ENCODE assay signal across 24 cellular contexts in the genomic region with DNA sequence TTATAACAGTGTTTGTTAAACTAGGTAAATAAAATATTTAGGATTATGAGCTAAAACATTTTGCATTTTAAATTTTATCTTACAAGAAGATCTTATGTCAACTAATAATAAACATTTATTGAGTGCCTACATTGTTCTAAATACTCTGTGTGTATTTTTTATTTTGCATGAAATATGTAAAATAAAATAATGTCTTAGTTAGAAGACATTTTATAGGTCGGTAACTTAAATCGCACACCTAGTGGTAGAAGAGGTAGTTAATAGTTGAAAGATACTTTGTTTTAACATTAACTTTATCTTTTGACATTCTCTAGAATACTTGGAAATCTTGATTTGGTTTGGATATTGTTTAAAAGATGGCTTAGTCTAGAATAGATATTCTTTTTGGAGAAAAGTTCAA.
"Had no signal": no experiment of that assay in that cellular context is flagged by ENCODE, and none has a peak within 500 bp of the region (broad histone marks: within the 10 kb centered on the region; RNA-seq: fewer than 3 reads in every experiment).

No MANE protein-coding gene starts in this region.

- H3K9me3 ChIP-seq: lower lobe of right lung, right lobe of liver, vagina had no signal

- H3K4me3 ChIP-seq: lower lobe of right lung, right lobe of liver, vagina had no signal

- H3K27ac ChIP-seq: brain microvascular endothelial cell, lower lobe of right lung, right lobe of liver, vagina had no signal

- FAIRE-seq: astrocyte, endothelial cell of umbilical vein had no signal

- H3K36me3 ChIP-seq: brain microvascular endothelial cell, lower lobe of right lung, right lobe of liver, vagina had no signal

- ATAC-seq: effector memory CD8-positive, alpha-beta T cell; left lobe of liver; lower lobe of right lung; right lobe of liver; stimulated activated naive CD8-positive, alpha-beta T cell treated with anti-CD3 and anti-CD28 coated beads, Interleukin-15, Interleukin-2, amounts not matched to agents 100 U/mL and 50 U/mL, for 24 hours had no signal

- H3K27me3 ChIP-seq: brain microvascular endothelial cell, right lobe of liver, vagina had no signal

- DNase-seq: activated CD4-positive, alpha-beta T cell treated with anti-CD3 and anti-CD28 coated beads for 4 hours; activated CD4-positive, alpha-beta T cell treated with anti-CD3 and anti-CD28 coated beads, Interleukin-2, amount 50 U/mL, for 48 hours; activated CD8-positive, alpha-beta memory T cell treated with anti-CD3 and anti-CD28 coated beads for 24 hours; activated gamma-delta T cell; activated naive CD4-positive, alpha-beta T cell treated with anti-CD3 and anti-CD28 coated beads, Interleukin-2, amount 10 ng/mL, durations not matched to agents 7 days and 5 days; activated naive CD8-positive, alpha-beta T cell treated with anti-CD3 and anti-CD28 coated beads, Interleukin-2, amount 10 ng/mL, durations not matched to agents 7 days and 5 days; activated T-cell treated with anti-CD3 and anti-CD28 coated beads, Interleukin-2, amount 50 U/mL, for 24 hours; brain microvascular endothelial cell; cortex of kidney; effector memory CD8-positive, alpha-beta T cell; head of caudate nucleus; hippocampal formation; immature natural killer cell; kidney glomerular epithelial cell; lower lobe of right lung; right lobe of liver; stimulated activated CD4-positive, alpha-beta T cell treated with anti-CD3 and anti-CD28 coated beads, Interleukin-12 subunit alpha, Interleukin-12 subunit beta, amount 100 ng/mL, for 4 hours; stimulated activated CD4-positive, alpha-beta T cell treated with anti-CD3 and anti-CD28 coated beads, Interleukin-4, amount 100 ng/mL, for 1 hour; substantia nigra had no signal

- H3K4me1 ChIP-seq: lower lobe of right lung, right lobe of liver had no signal
